Comparison of ENCODE assay signal across 8 cellular contexts in genomic region chr19:14519245-14519859, GRCh38. TPM values are rescaled to one million over a fixed set of nuclear protein-coding genes. Genes with fewer than 3 reads are reported as not detected.
DNase-seq lines count a peak whose midpoint lies in the region; ATAC-seq and TF ChIP-seq lines count a peak whose summit lies in the region.

No MANE protein-coding gene starts in this region.

- H3K27me3 ChIP-seq in CD8-positive, alpha-beta T cell (ENCODE audit: insufficient read depth, low read length): no peaks in the 10 kb centered on the region
- H3K27me3 ChIP-seq in PC-9 (ENCODE audit: insufficient read depth, low read depth) (no peaks in the 10 kb centered on the region), endodermal cell (ENCODE audit: control insufficient read depth, insufficient read depth, low read length, poor library complexity, severe bottlenecking) (no peaks in the 10 kb centered on the region), parathyroid adenoma (ENCODE audit: control insufficient read depth, insufficient read depth, low read length) (no peaks in the 10 kb centered on the region)

- no TSS peak for BruUV-seq in PC-9 (replicated peaks; lab: Mats Ljungman, UMichigan)

- H2AFZ ChIP-seq in PC-9 (peak overlapping the region; percentile 80; the same call in 1 of the 2 replicates), parathyroid adenoma (no peak overlapping the region)

- peak overlapping the region; percentile 90 for H3K27ac ChIP-seq in CD8-positive, alpha-beta T cell (ENCODE audit: low read depth, low read length)
- H3K27ac ChIP-seq in PC-9 (peak overlapping the region; percentile 86), endodermal cell (ENCODE audit: low read depth, low read length) (no peak overlapping the region), parathyroid adenoma (peak overlapping the region; percentile 89)

- peak overlapping the region; percentile 79 for H3K4me2 ChIP-seq in PC-9
- no peak overlapping the region for H3K4me2 ChIP-seq in parathyroid adenoma (ENCODE audit: low read length)

- H3K9ac ChIP-seq in endodermal cell (ENCODE audit: extremely low read depth, low read length, poor library complexity, severe bottlenecking): no peak overlapping the region
- H3K9ac ChIP-seq in parathyroid adenoma: no peak overlapping the region

- H3K4me3 Mint-ChIP-seq in CD8-positive, alpha-beta T cell: peak overlapping the region; percentile 95
- peak overlapping the region; percentile 88 for H3K4me3 Mint-ChIP-seq in endodermal cell

- H3K36me3 Mint-ChIP-seq in CD8-positive, alpha-beta T cell: peaks cover 35% of the 10 kb centered on the region
- H3K36me3 Mint-ChIP-seq in endodermal cell (ENCODE audit: low read depth): peaks cover 25% of the 10 kb centered on the region

- TF ChIP-seq CTCF in CD8-positive, alpha-beta T cell (IDR thresholded peaks at IDR 0.05): no peak
- TF ChIP-seq CTCF in PC-9 (conservative IDR thresholded peaks at IDR 0.05) (no peak), endodermal cell (conservative IDR thresholded peaks at IDR 0.05) (no peak), parathyroid adenoma (IDR thresholded peaks at IDR 0.05) (no peak), omental fat pad (IDR thresholded peaks at IDR 0.05) (no peak)

- H3K27ac Mint-ChIP-seq in CD8-positive, alpha-beta T cell: peak overlapping the region; percentile 97
- H3K27ac Mint-ChIP-seq in endodermal cell: peak overlapping the region; percentile 74

- H4K20me1 ChIP-seq in PC-9 (ENCODE audit: insufficient read depth): peaks cover 31% of the 10 kb centered on the region

- CTCF ChIA-PET in CD8-positive, alpha-beta T cell (lab: Charles Lee): interaction anchor here (1.3 to 1.4 kb wide), 2 partner anchors 15 to 104 kb away, joined by 3 to 5 read pairs; no protein-coding TSS in a partner anchor
- CTCF ChIA-PET in PC-9 (lab: Charles Lee): interaction anchor here (0.6 kb wide), 1 partner anchor 22 kb away, joined by 3 read pairs; no protein-coding TSS in a partner anchor

- H3K79me2 ChIP-seq in PC-9 (ENCODE audit: low read depth) (peaks cover 38% of the 10 kb centered on the region), parathyroid adenoma (peaks cover 14% of the 10 kb centered on the region)

- H3K36me3 ChIP-seq in CD8-positive, alpha-beta T cell (ENCODE audit: insufficient read depth, low read length): peaks cover 26% of the 10 kb centered on the region
- peaks cover 28% of the 10 kb centered on the region for H3K36me3 ChIP-seq in PC-9 (ENCODE audit: low read depth)
- H3K36me3 ChIP-seq in endodermal cell (ENCODE audit: control insufficient read depth, insufficient read depth, low read length): peaks cover 26% of the 10 kb centered on the region
- H3K36me3 ChIP-seq in parathyroid adenoma (ENCODE audit: control insufficient read depth, insufficient read depth, low read length): no peaks in the 10 kb centered on the region

- ATAC-seq in CD8-positive, alpha-beta T cell: no peak
- ATAC-seq in HG03039 (IDR thresholded peaks at IDR 0.05; ENCODE audit: unreplicated experiment) (no peak), omental fat pad (ENCODE audit: low FRiP score) (no peak)

- 95% methylated on average over 15 to 20 of the region's 22 CpGs for WGBS in endodermal cell (ENCODE audit: insufficient coverage in 1 of 2, insufficient read length in 1 of 2), 2 experiments

- peaks cover 79% of the 10 kb centered on the region for H3K4me1 ChIP-seq in CD8-positive, alpha-beta T cell (ENCODE audit: insufficient read depth, low read length)
- H3K4me1 ChIP-seq in PC-9 (replicated peaks; ENCODE audit: insufficient read depth): peaks cover 46% of the 10 kb centered on the region
- peaks cover 8% of the 10 kb centered on the region for H3K4me1 ChIP-seq in endodermal cell (ENCODE audit: control insufficient read depth, insufficient read depth, low read length)
- H3K4me1 ChIP-seq in parathyroid adenoma: peaks cover 18% of the 10 kb centered on the region

- intact Hi-C loops in CD8-positive, alpha-beta T cell (cut with DNase I, micrococcal nuclease): loop anchor here in 1 of 2 experiments (5.0 kb wide), 1 partner anchor 137 kb away; the partner anchor contains the start of gene ADGRE5
- intact Hi-C loops in PC-9 (cut with micrococcal nuclease; ENCODE audit: unreplicated experiment): loop anchor here (5.0 to 10.0 kb wide), 2 partner anchors 42 to 385 kb away; partner anchors contain the start of genes ASF1B and PTGER1

- peaks cover 70% of the 10 kb centered on the region for H3K4me1 Mint-ChIP-seq in CD8-positive, alpha-beta T cell (ENCODE audit: low read depth)
- H3K4me1 Mint-ChIP-seq in endodermal cell: peaks cover 32% of the 10 kb centered on the region

- H3K27me3 Mint-ChIP-seq in CD8-positive, alpha-beta T cell (ENCODE audit: low read depth): no peaks in the 10 kb centered on the region
- H3K27me3 Mint-ChIP-seq in endodermal cell (ENCODE audit: insufficient read depth): no peaks in the 10 kb centered on the region

- POLR2A ChIA-PET in CD8-positive, alpha-beta T cell (lab: Charles Lee): interaction anchor here (1.2 to 5.3 kb wide), 5 partner anchors 11 to 31 kb away, joined by 4 to 133 read pairs (median 26); partner anchors contain the start of genes GIPC1 and TECR
- POLR2A ChIA-PET in PC-9 (lab: Charles Lee; ENCODE audit: unreplicated experiment): interaction anchor here (0.6 to 1.7 kb wide), 3 partner anchors 14 to 24 kb away, joined by 3 to 14 read pairs (median 3); no protein-coding TSS in a partner anchor

- DNase-seq in CD8-positive, alpha-beta T cell: no peak
- DNase-seq in PC-9: no peak
- DNase-seq in endodermal cell: no peak
- DNase-seq in NCI-H2081 (lab: John Stamatoyannopoulos, UW): no peak
- DNase-seq in activated gamma-delta T cell treated with Interleukin-2 at 50 U/mL for 16 hours: no peak
- DNase-seq in omental fat pad (ENCODE audit: low spot score): no peak

- H3K4me3 ChIP-seq in CD8-positive, alpha-beta T cell (ENCODE audit: low read depth, low read length): no peak overlapping the region
- H3K4me3 ChIP-seq in PC-9 (peak overlapping the region; percentile 52; the same call in 1 of the 2 replicates), endodermal cell (ENCODE audit: low read length) (peak overlapping the region; percentile 74), parathyroid adenoma (ENCODE audit: low read depth, low read length) (no peak overlapping the region)

- no peaks in the 10 kb centered on the region for H3K9me3 ChIP-seq in CD8-positive, alpha-beta T cell (ENCODE audit: low read length)
- no peaks in the 10 kb centered on the region for H3K9me3 ChIP-seq in PC-9 (ENCODE audit: insufficient read depth, low read depth)
- no peaks in the 10 kb centered on the region for H3K9me3 ChIP-seq in endodermal cell (ENCODE audit: control insufficient read depth, low read length)
- H3K9me3 ChIP-seq in parathyroid adenoma (ENCODE audit: control insufficient read depth, low read length): no peaks in the 10 kb centered on the region

- H3F3A ChIP-seq in PC-9 (ENCODE audit: insufficient read depth, low read depth): peaks cover 52% of the 10 kb centered on the region

- H3K9me3 Mint-ChIP-seq in CD8-positive, alpha-beta T cell: no peaks in the 10 kb centered on the region
- H3K9me3 Mint-ChIP-seq in endodermal cell: no peaks in the 10 kb centered on the region

- H3K9me2 ChIP-seq in PC-9 (ENCODE audit: insufficient read depth): no peaks in the 10 kb centered on the region

RNA-seq across cellular contexts. Expression of gene DNAJB1, which starts 1.2 kb away (rescaled TPM):
- 100 to 1,000 TPM; 963 to 995 TPM for total RNA-seq in CD8-positive, alpha-beta T cell
- 159 and 199 TPM in 2 replicates for total RNA-seq in PC-9 (2021)
- 10 to 100 TPM; 66.1 to 70.0 TPM for total RNA-seq in endodermal cell
- polyA plus RNA-seq in endodermal cell (2013, experiment 1 of 2): 62.8 TPM
- 56.0 TPM for polyA plus RNA-seq in endodermal cell (2013, experiment 2 of 2)
- total RNA-seq in omental fat pad: 100 to 1,000 TPM in 3 of 4 donors, 10 to 100 TPM in 1; 67.5 to 669 (median 116) TPM

RNA-seq across cellular contexts. Expression of gene TECR, which starts 10.0 kb away (rescaled TPM):
- 100 to 1,000 TPM; 300 to 325 TPM for total RNA-seq in CD8-positive, alpha-beta T cell
- 212 and 294 TPM in 2 replicates for total RNA-seq in PC-9 (2021)
- total RNA-seq in endodermal cell: 100 to 1,000 TPM; 127 to 140 TPM
- polyA plus RNA-seq in endodermal cell (2013, experiment 1 of 2): 108 TPM
- polyA plus RNA-seq in endodermal cell (2013, experiment 2 of 2): 101 TPM
- 10 to 100 TPM; 32.9 to 58.1 (median 46.8) TPM for total RNA-seq in omental fat pad

RNA-seq across cellular contexts. Expression of gene GIPC1, which starts 23.4 kb away (rescaled TPM):
- 10 to 100 TPM; 15.6 to 16.0 TPM for total RNA-seq in CD8-positive, alpha-beta T cell
- total RNA-seq in PC-9 (2021): 205 and 259 TPM in 2 replicates
- 10 to 100 TPM; 68.6 to 72.6 TPM for total RNA-seq in endodermal cell
- polyA plus RNA-seq in endodermal cell (2013, experiment 1 of 2): 60.1 TPM
- 55.9 TPM for polyA plus RNA-seq in endodermal cell (2013, experiment 2 of 2)
- total RNA-seq in omental fat pad: 10 to 100 TPM; 47.0 to 77.6 (median 59.0) TPM

RNA-seq across cellular contexts. Expression of gene PTGER1, which starts 44.2 kb away (rescaled TPM):
- under 1 TPM in 1 of 2 experiments, not detected in 1; 0.22 TPM for total RNA-seq in CD8-positive, alpha-beta T cell
- total RNA-seq in PC-9 (2021) (1.4 TPM in 2 replicates), endodermal cell (1 to 10 TPM in 1 of 2 donors, under 1 TPM in 1; 0.81 to 1.0 TPM), omental fat pad (not detected)
- polyA plus RNA-seq in endodermal cell (2013, experiment 1 of 2): not detected
- polyA plus RNA-seq in endodermal cell (2013, experiment 2 of 2): 0.37 TPM

RNA-seq across cellular contexts. Expression of gene NDUFB7, which starts 52.5 kb away (rescaled TPM):
- total RNA-seq in CD8-positive, alpha-beta T cell: 10 to 100 TPM; 27.8 to 34.3 TPM
- total RNA-seq in PC-9 (2021): 192 and 248 TPM in 2 replicates
- 100 to 1,000 TPM; 127 to 141 TPM for total RNA-seq in endodermal cell
- polyA plus RNA-seq in endodermal cell (2013, experiment 1 of 2): 135 TPM
- polyA plus RNA-seq in endodermal cell (2013, experiment 2 of 2): 123 TPM
- 100 to 1,000 TPM; 194 to 357 (median 322) TPM for total RNA-seq in omental fat pad

Comparison
In these comparisons a context has a peak if more than half of its experiments do, and no peak if none do; other contexts are left out.
1. H3K4me3 ChIP-seq: peak in PC-9 (single experiment) and endodermal cell (single experiment); none in CD8-positive, alpha-beta T cell (single experiment) and parathyroid adenoma (single experiment).